Comparison of ENCODE assay signal across 8 cellular contexts in the genomic region with DNA sequence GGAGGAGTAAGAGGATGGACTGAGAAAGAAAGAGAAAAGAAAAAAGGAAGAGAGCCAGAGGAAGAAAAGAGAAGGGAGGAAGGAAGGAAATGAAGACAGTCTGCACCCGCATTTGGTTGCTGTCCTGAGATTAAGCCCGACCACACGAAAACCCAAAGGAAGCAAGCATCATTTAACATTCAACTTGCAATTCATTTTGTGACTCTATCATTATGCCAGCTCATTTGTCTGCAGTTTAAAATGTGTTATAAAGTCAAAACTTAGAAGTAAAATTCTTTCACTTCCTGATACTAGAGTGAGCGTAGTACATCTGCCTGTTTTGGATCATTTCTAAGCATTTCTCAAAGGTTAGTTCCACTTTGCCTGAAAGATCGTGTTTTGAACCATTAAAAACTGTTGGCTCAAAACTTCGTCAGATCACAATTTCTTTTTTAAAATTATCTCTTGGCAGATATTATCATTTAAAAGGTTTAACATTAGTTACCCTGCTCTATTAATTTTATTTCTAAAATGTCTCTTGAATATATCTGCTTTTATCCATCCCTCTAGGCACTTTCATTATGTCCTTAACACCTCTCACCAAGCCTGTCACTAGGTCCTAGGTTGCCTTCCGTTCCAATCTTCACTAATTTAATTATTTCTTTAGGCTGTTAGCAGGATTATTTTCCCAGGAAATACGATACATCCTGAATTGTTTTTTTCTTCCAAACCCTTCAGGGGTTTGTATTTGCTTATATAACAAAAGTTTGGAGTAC.
DNase-seq lines count a peak whose midpoint lies in the region; ATAC-seq and TF ChIP-seq lines count a peak whose summit lies in the region.

No MANE protein-coding gene starts in this region.

- CTCF ChIA-PET in CD4-positive, alpha-beta memory T cell (lab: Charles Lee; ENCODE audit: partially characterized antibody), result no interaction called here

- peaks cover 13 to 19% (median 16%) of the 10 kb centered on the region in 4 donors for H3K4me1 Mint-ChIP-seq in CD4-positive, alpha-beta memory T cell
- peaks cover 35% of the 10 kb centered on the region for H3K4me1 Mint-ChIP-seq in activated naive CD8-positive, alpha-beta T cell (ENCODE audit: low read depth)

- no peaks in the 10 kb centered on the region for H3K9me3 ChIP-seq in CD4-positive, alpha-beta memory T cell (ENCODE audit: control insufficient read depth in 1 of 2, low read length in 2 of 2)
- no peaks in the 10 kb centered on the region for H3K9me3 ChIP-seq in HAP-1

- H3K27me3 Mint-ChIP-seq in CD4-positive, alpha-beta memory T cell, result peaks cover 1 to 5% of the 10 kb centered on the region in 2 donors
- no peaks in the 10 kb centered on the region for H3K27me3 Mint-ChIP-seq in activated naive CD8-positive, alpha-beta T cell

- intact Hi-C loops in CD4-positive, alpha-beta memory T cell (cut with micrococcal nuclease), result no loop called here

- in situ Hi-C loops in HAP-1 (cut with MboI; ENCODE audit: low sequenced_read_pairs), result no loop called here

- DNase-seq in CD4-positive, alpha-beta memory T cell, result no peak
- DNase-seq in HAP-1 (ENCODE audit: low spot score in 2 of 2) (no peak), HuH-7 (ENCODE audit: low spot score) (no peak), erythroblast (lab: John Stamatoyannopoulos, UW) (no peak), occipital lobe (lab: John Stamatoyannopoulos, UW) (no peak)

- peak overlapping the region; percentile 77 to 89 (median 83) for H3K4me3 Mint-ChIP-seq in CD4-positive, alpha-beta memory T cell
- H3K4me3 Mint-ChIP-seq in activated naive CD8-positive, alpha-beta T cell, result peak overlapping the region; percentile 88

- POLR2A ChIA-PET in CD4-positive, alpha-beta memory T cell (lab: Charles Lee; ENCODE audit: partially characterized antibody), result no interaction called here

- peak overlapping the region in 5 of 7 donors; percentile 48 to 88 (median 76) for H3K27ac Mint-ChIP-seq in CD4-positive, alpha-beta memory T cell
- peak overlapping the region; percentile 81 for H3K27ac Mint-ChIP-seq in activated naive CD8-positive, alpha-beta T cell

- H3K9me3 Mint-ChIP-seq in CD4-positive, alpha-beta memory T cell, result no peaks in the 10 kb centered on the region
- no peaks in the 10 kb centered on the region for H3K9me3 Mint-ChIP-seq in activated naive CD8-positive, alpha-beta T cell (ENCODE audit: low read depth)

- H3K4me1 ChIP-seq in CD4-positive, alpha-beta memory T cell (ENCODE audit: insufficient read depth, low read length), result peaks cover 21% of the 10 kb centered on the region
- H3K4me1 ChIP-seq in HAP-1, result peaks cover 13% of the 10 kb centered on the region

- ATAC-seq in GM19372 (IDR thresholded peaks at IDR 0.05; ENCODE audit: low read depth, unreplicated experiment) (peak; percentile 58), HG03280 (IDR thresholded peaks at IDR 0.05; ENCODE audit: unreplicated experiment) (peak; percentile 61)

- no peaks in the 10 kb centered on the region for H3K36me3 Mint-ChIP-seq in CD4-positive, alpha-beta memory T cell
- no peaks in the 10 kb centered on the region for H3K36me3 Mint-ChIP-seq in activated naive CD8-positive, alpha-beta T cell

- TF ChIP-seq POLR2A in erythroblast (IDR thresholded peaks at IDR 0.05; ENCODE audit: low read length), result no peak

- no peaks in the 10 kb centered on the region for H3K27me3 ChIP-seq in CD4-positive, alpha-beta memory T cell (ENCODE audit: insufficient read depth, low read length)
- H3K27me3 ChIP-seq in HAP-1 (ENCODE audit: low read depth), result peaks cover 5% of the 10 kb centered on the region; the same call in 1 of the 2 replicates

- H3K27ac ChIP-seq in CD4-positive, alpha-beta memory T cell (ENCODE audit: low read depth, low read length), result no peak overlapping the region

- H3K36me3 ChIP-seq in CD4-positive, alpha-beta memory T cell (ENCODE audit: insufficient read depth, low read length), result no peaks in the 10 kb centered on the region
- H3K36me3 ChIP-seq in HAP-1 (replicated peaks), result no peaks in the 10 kb centered on the region

- H3K4me3 ChIP-seq in CD4-positive, alpha-beta memory T cell (ENCODE audit: low read length in 2 of 2), result peak overlapping the region in 1 of 2 donors; percentile 3
- no peak overlapping the region for H3K4me3 ChIP-seq in HAP-1
